ENCODE assay signal across 8 cellular contexts in the genomic region with DNA sequence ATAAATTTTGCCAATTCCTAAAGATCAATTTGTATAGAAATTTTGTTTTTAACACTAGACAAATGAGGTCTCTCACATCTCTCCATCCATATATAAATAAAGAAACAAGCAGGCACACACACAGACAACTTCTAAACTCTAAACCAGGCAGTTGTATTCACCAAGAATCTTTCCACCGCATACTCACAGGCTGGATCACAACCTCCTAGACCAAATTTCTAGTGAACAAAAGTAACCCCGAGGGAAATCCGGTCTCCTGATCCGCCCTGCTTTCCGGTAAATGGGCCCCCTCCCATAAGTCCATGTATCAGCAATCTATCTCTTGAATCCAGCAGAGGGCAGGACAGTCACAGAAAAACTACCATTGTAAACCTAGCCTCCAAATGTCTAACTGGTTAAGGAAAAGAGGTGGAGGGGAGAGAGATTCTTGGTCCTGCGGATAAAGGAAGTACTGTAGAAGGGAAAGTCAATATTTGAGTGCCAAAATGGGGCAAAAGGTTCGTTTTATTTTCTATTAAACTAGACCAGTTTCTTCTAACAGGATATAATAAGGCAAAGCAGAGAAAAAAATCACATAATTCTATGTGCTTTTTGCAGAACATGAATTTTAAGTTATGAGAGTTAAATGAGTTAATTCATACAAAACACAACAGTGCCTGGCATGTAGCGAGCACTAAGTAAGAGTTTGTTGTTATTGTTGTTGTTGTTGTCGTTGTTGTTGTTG. TPM values are rescaled to one million over a fixed set of nuclear protein-coding genes. Genes with fewer than 3 reads are reported as not detected.
DNase-seq lines count a peak whose midpoint lies in the region; ATAC-seq and TF ChIP-seq lines count a peak whose summit lies in the region.

No MANE protein-coding gene starts in this region.

- ATAC-seq in HG03045 (IDR thresholded peaks at IDR 0.05; ENCODE audit: unreplicated experiment) = no peak

- DNase-seq in EH (ENCODE audit: low read depth) = peak; percentile 87
- peak; percentile 83 for DNase-seq in HFF-Myc (ENCODE audit: extremely low read depth, low read depth)
- peak; percentile 71 to 79 for DNase-seq in NCI-H1930 (lab: John Stamatoyannopoulos, UW)
- DNase-seq in T-helper 9 cell = peak; percentile 27
- DNase-seq in iPS DF 4.7 (ENCODE audit: extremely low read depth, low spot score) = peak; percentile 86
- DNase-seq in skeletal muscle cell (ENCODE audit: low read depth) = peak; percentile 67

- no peak overlapping the region for H3K4me3 Mint-ChIP-seq in brain

- H3K27me3 Mint-ChIP-seq in brain = peaks cover 8% of the 10 kb centered on the region

- no peaks in the 10 kb centered on the region for H3K36me3 Mint-ChIP-seq in brain

- peak; percentile 65 for TF ChIP-seq CTCF in HFF-Myc (IDR thresholded peaks at IDR 0.05; ENCODE audit: low read depth, low read length, missing control alignments)
- TF ChIP-seq CTCF in brain (conservative IDR thresholded peaks at IDR 0.05) = peak; percentile 88 to 92

- H3K4me1 Mint-ChIP-seq in brain = peaks cover 6% of the 10 kb centered on the region

- H3K27ac Mint-ChIP-seq in brain = no peak overlapping the region

- H3K4me3 ChIP-seq in HFF-Myc (replicated peaks; ENCODE audit: low read depth, low read length) = peak overlapping the region; percentile 20; the same call in 1 of the 2 replicates
- peak overlapping the region; percentile 29 for H3K4me3 ChIP-seq in skeletal muscle cell (ENCODE audit: low read depth, low read length)

- peaks cover 0 to 5% (median 0%) of the 10 kb centered on the region in 5 experiments for H3K9me3 Mint-ChIP-seq in brain

RNA-seq across cellular contexts. Expression of gene SMU1, which starts 4.8 kb away (rescaled TPM):
- polyA plus RNA-seq in brain (ENCODE audit: insufficient read depth, low read depth, low replicate concordance) = 23.1 TPM

RNA-seq across cellular contexts. Expression of gene DNAJA1, which starts 56.2 kb away (rescaled TPM):
- polyA plus RNA-seq in brain (ENCODE audit: insufficient read depth, low read depth, low replicate concordance) = 186 TPM

Comparison
In these comparisons a context has a peak if more than half of its experiments do, and no peak if none do; other contexts are left out.
1. DNase-seq: peak in every context shown above with its lines; median percentile 87 in EH; 86 in iPS DF 4.7; 83 in HFF-Myc; 75 in NCI-H1930; 67 in skeletal muscle cell; 27 in T-helper 9 cell.